12 cellular contexts compared by ENCODE assay signal in genomic region chr7:106010331-106010730, GRCh38. TPM values are rescaled to one million over a fixed set of nuclear protein-coding genes. Genes with fewer than 3 reads are reported as not detected.
A peak's percentile ranks its signal among the peaks of the same experiment; 100 is the strongest.
DNase-seq lines count a peak whose midpoint lies in the region; ATAC-seq, FAIRE-seq and TF ChIP-seq lines count a peak whose summit lies in the region.
"Had no signal": no experiment of that assay in that cellular context is flagged by ENCODE, and none has a peak within 500 bp of the region (broad histone marks: within the 10 kb centered on the region; RNA-seq: fewer than 3 reads in every experiment).

No MANE protein-coding gene starts in this region.

- H3K27me3 Mint-ChIP-seq in MCF 10A (ENCODE audit: insufficient read depth, unreplicated experiment) = no peaks in the 10 kb centered on the region
- peaks cover 4% of the 10 kb centered on the region for H3K27me3 Mint-ChIP-seq in type B pancreatic cell
- H3K27me3 Mint-ChIP-seq in CD8-positive, alpha-beta T cell (ENCODE audit: low read depth) = no peaks in the 10 kb centered on the region

- intact Hi-C loops in MCF 10A (cut with micrococcal nuclease) (no loop called here), breast epithelium (cut with DNase I; ENCODE audit: low total_unique reads) (no loop called here)
- intact Hi-C loops in CD8-positive, alpha-beta T cell (cut with DNase I, micrococcal nuclease) = loop anchor here in 1 of 2 experiments (1.0 kb wide), 1 partner anchor 11 kb away; no protein-coding TSS in a partner anchor

- dilution Hi-C loops in keratinocyte (cut with MboI; ENCODE audit: extremely low pct_ligation_motif_present, low sequenced_read_pairs) = no loop called here

- no peak for TF ChIP-seq CTCF in MCF 10A (IDR thresholded peaks at IDR 0.05; ENCODE audit: unreplicated experiment)
- TF ChIP-seq CTCF in breast epithelium (IDR thresholded peaks at IDR 0.05) = no peak
- no peak for TF ChIP-seq CTCF in keratinocyte (optimal IDR thresholded peaks at IDR 0.05 in 1 of 3, IDR thresholded peaks at IDR 0.05 in 1 of 3, conservative IDR thresholded peaks at IDR 0.05 in 1 of 3; ENCODE audit: extremely low read depth in 1 of 3, insufficient read depth in 2 of 3, low read length in 3 of 3)
- TF ChIP-seq CTCF in type B pancreatic cell (conservative IDR thresholded peaks at IDR 0.05) = no peak
- no peak for TF ChIP-seq CTCF in CD8-positive, alpha-beta T cell (IDR thresholded peaks at IDR 0.05)
- no peak for TF ChIP-seq CTCF in tibial nerve (IDR thresholded peaks at IDR 0.05)

- peaks cover 14% of the 10 kb centered on the region for H3K4me1 Mint-ChIP-seq in MCF 10A (ENCODE audit: insufficient read depth, unreplicated experiment)
- H3K4me1 Mint-ChIP-seq in type B pancreatic cell (ENCODE audit: unreplicated experiment) = peaks cover 21% of the 10 kb centered on the region
- H3K4me1 Mint-ChIP-seq in CD8-positive, alpha-beta T cell (ENCODE audit: low read depth) = peaks cover 43% of the 10 kb centered on the region

- DNase-seq in MCF 10A (ENCODE audit: unreplicated experiment) (peak; percentile 25), breast epithelium (ENCODE audit: low spot score in 2 of 2) (no peak), amniotic epithelial cell (ENCODE audit: low read depth) (peak; percentile 40), keratinocyte (ENCODE audit: low read depth, low spot score) (no peak), type B pancreatic cell (ENCODE audit: extremely low spot score, unreplicated experiment) (no peak), GF-D8 (lab: John Stamatoyannopoulos, UW) (no peak), tibial nerve (ENCODE audit: low spot score in 2 of 2) (no peak)
- no peak for DNase-seq in CD8-positive, alpha-beta T cell
- DNase-seq: activated CD4-positive, alpha-beta T cell treated with anti-CD3 and anti-CD28 coated beads, Interleukin-2, amount 50 U/mL, for 48 hours; activated naive CD4-positive, alpha-beta T cell treated with anti-CD3 and anti-CD28 coated beads, Interleukin-2, amount 50 U/mL, for 16 hours; SHP77 had no signal

- POLR2A ChIA-PET in MCF 10A (lab: Yijun Ruan, JAX) = interaction anchor here (0.7 kb wide), 1 partner anchor 250 kb away, joined by 4 read pairs; no protein-coding TSS in a partner anchor
- POLR2A ChIA-PET in CD8-positive, alpha-beta T cell (lab: Charles Lee) = interaction anchor here (0.7 kb wide), 1 partner anchor 250 kb away, joined by 3 read pairs; no protein-coding TSS in a partner anchor

- H3K36me3 ChIP-seq in breast epithelium (no peaks in the 10 kb centered on the region), keratinocyte (ENCODE audit: control insufficient read depth in 2 of 2, extremely low read depth in 1 of 2, insufficient read depth in 2 of 2, low read length in 2 of 2) (no peaks in the 10 kb centered on the region), tibial nerve (peaks cover 0 to 11% (median 0%) of the 10 kb centered on the region in 3 donors)
- no peaks in the 10 kb centered on the region for H3K36me3 ChIP-seq in CD8-positive, alpha-beta T cell (ENCODE audit: insufficient read depth, low read length)

- H3K27me3 ChIP-seq in breast epithelium (no peaks in the 10 kb centered on the region), keratinocyte (ENCODE audit: control insufficient read depth, extremely low read depth, insufficient read depth, low read length) (peaks cover 4% of the 10 kb centered on the region), tibial nerve (no peaks in the 10 kb centered on the region)
- no peaks in the 10 kb centered on the region for H3K27me3 ChIP-seq in CD8-positive, alpha-beta T cell (ENCODE audit: insufficient read depth, low read length)

- no TSS peak for BruUV-seq in MCF 10A (replicated peaks; lab: Mats Ljungman, UMichigan)

- no peaks in the 10 kb centered on the region for H3K9me1 ChIP-seq in keratinocyte (ENCODE audit: control insufficient read depth, extremely low read depth, insufficient read depth, low read length)

- H3K4me1 ChIP-seq in breast epithelium (no peaks in the 10 kb centered on the region), keratinocyte (ENCODE audit: control insufficient read depth, extremely low read depth, insufficient read depth, low read length) (peaks cover 7% of the 10 kb centered on the region), tibial nerve (peaks cover 0 to 23% (median 9%) of the 10 kb centered on the region in 4 donors)
- H3K4me1 ChIP-seq in CD8-positive, alpha-beta T cell (ENCODE audit: insufficient read depth, low read length) = peaks cover 39% of the 10 kb centered on the region

- no peak for TF ChIP-seq EP300 in tibial nerve (IDR thresholded peaks at IDR 0.05)

- no peaks in the 10 kb centered on the region for H3K79me2 ChIP-seq in keratinocyte (ENCODE audit: control insufficient read depth, insufficient read depth, low read length)

- H3K4me3 Mint-ChIP-seq in MCF 10A (ENCODE audit: unreplicated experiment) = no peak overlapping the region
- no peak overlapping the region for H3K4me3 Mint-ChIP-seq in type B pancreatic cell
- no peak overlapping the region for H3K4me3 Mint-ChIP-seq in CD8-positive, alpha-beta T cell

- H3K4me3 ChIP-seq in breast epithelium (no peak overlapping the region), keratinocyte (ENCODE audit: control insufficient read depth in 2 of 3, extremely low read depth in 1 of 3, insufficient read depth in 2 of 3, low read depth in 1 of 3, low read length in 3 of 3) (no peak overlapping the region), tibial nerve (no peak overlapping the region)
- H3K4me3 ChIP-seq in CD8-positive, alpha-beta T cell (ENCODE audit: low read depth, low read length) = no peak overlapping the region

- ATAC-seq in CD8-positive, alpha-beta T cell = no peak

- TF ChIP-seq POLR2A in breast epithelium (IDR thresholded peaks at IDR 0.05) (no peak), tibial nerve (IDR thresholded peaks at IDR 0.05) (no peak)

- CTCF ChIA-PET in MCF 10A (lab: Yijun Ruan, JAX) = interaction anchor here (0.6 to 4.3 kb wide), 17 partner anchors 9 to 418 kb away, joined by 3 to 46 read pairs (median 3); partner anchors contain the start of gene CDHR3
- CTCF ChIA-PET in CD8-positive, alpha-beta T cell (lab: Charles Lee) = interaction anchor here (0.7 to 10.1 kb wide), 27 partner anchors 8 to 354 kb away, joined by 3 to 73 read pairs (median 4); no protein-coding TSS in a partner anchor

- no peaks in the 10 kb centered on the region for H4K20me1 ChIP-seq in keratinocyte (ENCODE audit: control insufficient read depth, extremely low read depth, insufficient read depth, low read length)

- no peak overlapping the region for H3K9ac ChIP-seq in keratinocyte (ENCODE audit: control insufficient read depth, extremely low read depth, insufficient read depth, low read length)

- H3K36me3 Mint-ChIP-seq in MCF 10A (ENCODE audit: insufficient read depth, unreplicated experiment) = no peaks in the 10 kb centered on the region
- no peaks in the 10 kb centered on the region for H3K36me3 Mint-ChIP-seq in type B pancreatic cell
- peaks cover 2% of the 10 kb centered on the region for H3K36me3 Mint-ChIP-seq in CD8-positive, alpha-beta T cell

- H3K4me2 ChIP-seq in keratinocyte (ENCODE audit: control insufficient read depth, extremely low read depth, insufficient read depth, low read depth, low read length) = peak overlapping the region; percentile 58

- no peak overlapping the region for H3K27ac ChIP-seq in breast epithelium
- no peak overlapping the region for H3K27ac ChIP-seq in keratinocyte (ENCODE audit: control insufficient read depth, insufficient read depth, low read length)
- no peak overlapping the region for H3K27ac ChIP-seq in CD8-positive, alpha-beta T cell (ENCODE audit: low read depth, low read length)
- no peak overlapping the region for H3K27ac ChIP-seq in tibial nerve

- FAIRE-seq in keratinocyte (lab: Jason Lieb, UNC) = no peak
- FAIRE-seq: A204.1 had no signal

- no peaks in the 10 kb centered on the region for H3K9me3 ChIP-seq in breast epithelium
- no peaks in the 10 kb centered on the region for H3K9me3 ChIP-seq in keratinocyte (ENCODE audit: control insufficient read depth, low read depth, low read length)
- H3K9me3 ChIP-seq in CD8-positive, alpha-beta T cell (ENCODE audit: low read length) = no peaks in the 10 kb centered on the region
- peaks cover 0 to 18% (median 0%) of the 10 kb centered on the region in 4 donors for H3K9me3 ChIP-seq in tibial nerve

- H3K27ac Mint-ChIP-seq in MCF 10A (ENCODE audit: low read depth, unreplicated experiment) (no peak overlapping the region), type B pancreatic cell (peak overlapping the region; percentile 83)
- no peak overlapping the region for H3K27ac Mint-ChIP-seq in CD8-positive, alpha-beta T cell

- H2AFZ ChIP-seq in keratinocyte (ENCODE audit: control insufficient read depth, low read length) = no peak overlapping the region

- peaks cover 16% of the 10 kb centered on the region for H3K9me3 Mint-ChIP-seq in MCF 10A (ENCODE audit: unreplicated experiment)
- H3K9me3 Mint-ChIP-seq in type B pancreatic cell = peaks cover 7% of the 10 kb centered on the region
- peaks cover 12% of the 10 kb centered on the region for H3K9me3 Mint-ChIP-seq in CD8-positive, alpha-beta T cell

- whole genome bisulfite sequencing in tibial nerve, 2 donors = 68 to 78% methylated on average over 3 of the region's 3 CpGs

RNA-seq across cellular contexts. Expression of gene CDHR3, which starts 47.3 kb away (rescaled TPM):
- total RNA-seq in MCF 10A (2022) (0.17 and 0.19 TPM in 2 replicates), breast epithelium (1 to 10 TPM; 4.6 to 8.8 (median 6.4) TPM), type B pancreatic cell (ENCODE audit: low replicate concordance) (5.6 and 15.5 TPM in 2 replicates), tibial nerve (10 to 100 TPM in 2 of 4 donors, 1 to 10 TPM in 2; 6.1 to 18.2 (median 10.5) TPM)
- 0.32 to 1.2 TPM (median 0.64 TPM) in 3 replicates for polyA plus RNA-seq in keratinocyte
- not detected for polyA plus RNA-seq in keratinocyte (2011; ENCODE audit: low read depth)
- polyA plus RNA-seq in keratinocyte (2011; cell fraction: cytosol; rRNA removed) = 0.46 and 0.60 TPM in 2 replicates
- 1.9 and 2.5 TPM in 2 replicates for polyA plus RNA-seq in keratinocyte (2011; cell fraction: nucleus; rRNA removed)
- polyA plus RNA-seq in keratinocyte (2012; ENCODE audit: low replicate concordance) = 0.63 and 1.1 TPM in 2 replicates
- 0.59 to 2.0 TPM (median 0.66 TPM) in 3 replicates for polyA minus RNA-seq in keratinocyte
- not detected for polyA minus RNA-seq in keratinocyte (2011; cell fraction: cytosol; rRNA and poly(A)+ RNA removed)
- polyA minus RNA-seq in keratinocyte (2011; cell fraction: nucleus; rRNA and poly(A)+ RNA removed) = 4.3 and 7.6 TPM in 2 replicates
- total RNA-seq in CD8-positive, alpha-beta T cell = 1 to 10 TPM; 4.3 to 4.4 TPM

Comparison
In these comparisons a context has a peak if more than half of its experiments do, and no peak if none do; other contexts are left out.
1. DNase-seq: peak in MCF 10A (single experiment) and amniotic epithelial cell (single experiment); none in breast epithelium (0 of 2), keratinocyte (single experiment), type B pancreatic cell (single experiment), CD8-positive, alpha-beta T cell (0 of 7), GF-D8 (single experiment) and tibial nerve (0 of 2).